8 cellular contexts compared by ENCODE assay signal in genomic region chr17:57956311-57957119, GRCh38. TPM values are rescaled to one million over a fixed set of nuclear protein-coding genes. Genes with fewer than 3 reads are reported as not detected.
DNase-seq lines count a peak whose midpoint lies in the region; ATAC-seq and TF ChIP-seq lines count a peak whose summit lies in the region.

No MANE protein-coding gene starts in this region.

- intact Hi-C loops in left cardiac atrium (cut with DNase I), result no loop called here

- H3K4me3 Mint-ChIP-seq in central memory CD8-positive, alpha-beta T cell, result peak overlapping the region; percentile 81

- peaks cover 33% of the 10 kb centered on the region for H3K27me3 Mint-ChIP-seq in central memory CD8-positive, alpha-beta T cell

- peaks cover 3% of the 10 kb centered on the region for H3K36me3 Mint-ChIP-seq in central memory CD8-positive, alpha-beta T cell (ENCODE audit: insufficient read depth)

- peak overlapping the region; percentile 98; the same call in 1 of the 2 replicates for H3K27ac ChIP-seq in RWPE1

- POLR2A ChIA-PET in RWPE1 (lab: Yijun Ruan, JAX; ENCODE audit: low non-redundant PET), result no interaction called here

- CTCF ChIA-PET in RWPE1 (lab: Yijun Ruan, JAX), result interaction anchor here (0.6 to 1.8 kb wide), 4 partner anchors 29 to 493 kb away, joined by 4 to 7 read pairs (median 5); no protein-coding TSS in a partner anchor

- peak; percentile 90 for DNase-seq in NCI-H2107 treated with DMSO at 0.1 percent for 48 hours (lab: John Stamatoyannopoulos, UW; ENCODE audit: unreplicated experiment)
- no peak for DNase-seq in NCI-H2107 (lab: John Stamatoyannopoulos, UW)
- DNase-seq in RWPE1 (ENCODE audit: low spot score), result no peak
- DNase-seq in central memory CD8-positive, alpha-beta T cell (ENCODE audit: low spot score in 2 of 2), result peak in 1 of 2 donors; percentile 41
- DNase-seq in stimulated activated CD4-positive, alpha-beta T cell treated with anti-CD3 and anti-CD28 coated beads, Interleukin-15, amount 100 ng/mL, for 24 hours, result peak; percentile 55
- no peak for DNase-seq in left cardiac atrium
- DNase-seq in NCI-H2196 (lab: John Stamatoyannopoulos, UW; ENCODE audit: unreplicated experiment), result no peak

- TF ChIP-seq CTCF in RWPE1 (conservative IDR thresholded peaks at IDR 0.05; ENCODE audit: low read depth), result no peak

- H3K9me3 Mint-ChIP-seq in central memory CD8-positive, alpha-beta T cell, result no peaks in the 10 kb centered on the region

- peaks cover 29% of the 10 kb centered on the region for H3K4me1 Mint-ChIP-seq in central memory CD8-positive, alpha-beta T cell

- peak; percentile 80 for ATAC-seq in HG02852 (IDR thresholded peaks at IDR 0.05; ENCODE audit: unreplicated experiment)
- peak; percentile 87 for ATAC-seq in central memory CD8-positive, alpha-beta T cell (replicated peaks; ENCODE audit: extremely low read depth, poor library complexity, severe bottlenecking)
- no peak for ATAC-seq in left cardiac atrium

- peak overlapping the region; percentile 44 for H3K27ac Mint-ChIP-seq in central memory CD8-positive, alpha-beta T cell (ENCODE audit: low read depth)

RNA-seq across cellular contexts. Expression of gene CUEDC1, which starts 1.3 kb away (rescaled TPM):
- total RNA-seq in left cardiac atrium, result 10 to 100 TPM; 38.3 to 45.5 TPM

RNA-seq across cellular contexts. Expression of gene VEZF1, which starts 31.5 kb away (rescaled TPM):
- total RNA-seq in left cardiac atrium, result 10 to 100 TPM; 54.1 to 60.9 TPM

RNA-seq across cellular contexts. Expression of gene SRSF1, which starts 50.5 kb away (rescaled TPM):
- total RNA-seq in left cardiac atrium, result 100 to 1,000 TPM; 113 to 137 TPM

Comparison
In these comparisons a context has a peak if more than half of its experiments do, and no peak if none do; other contexts are left out.
1. DNase-seq: peak in NCI-H2107 treated with DMSO at 0.1 percent for 48 hours (single experiment) and stimulated activated CD4-positive, alpha-beta T cell treated with anti-CD3 and anti-CD28 coated beads, Interleukin-15, amount 100 ng/mL, for 24 hours (single experiment); none in NCI-H2107 (single experiment), RWPE1 (single experiment), left cardiac atrium (single experiment) and NCI-H2196 (single experiment).
2. ATAC-seq: peak in HG02852 (single experiment) and central memory CD8-positive, alpha-beta T cell (single experiment); none in left cardiac atrium (0 of 2).